In the genomic region with DNA sequence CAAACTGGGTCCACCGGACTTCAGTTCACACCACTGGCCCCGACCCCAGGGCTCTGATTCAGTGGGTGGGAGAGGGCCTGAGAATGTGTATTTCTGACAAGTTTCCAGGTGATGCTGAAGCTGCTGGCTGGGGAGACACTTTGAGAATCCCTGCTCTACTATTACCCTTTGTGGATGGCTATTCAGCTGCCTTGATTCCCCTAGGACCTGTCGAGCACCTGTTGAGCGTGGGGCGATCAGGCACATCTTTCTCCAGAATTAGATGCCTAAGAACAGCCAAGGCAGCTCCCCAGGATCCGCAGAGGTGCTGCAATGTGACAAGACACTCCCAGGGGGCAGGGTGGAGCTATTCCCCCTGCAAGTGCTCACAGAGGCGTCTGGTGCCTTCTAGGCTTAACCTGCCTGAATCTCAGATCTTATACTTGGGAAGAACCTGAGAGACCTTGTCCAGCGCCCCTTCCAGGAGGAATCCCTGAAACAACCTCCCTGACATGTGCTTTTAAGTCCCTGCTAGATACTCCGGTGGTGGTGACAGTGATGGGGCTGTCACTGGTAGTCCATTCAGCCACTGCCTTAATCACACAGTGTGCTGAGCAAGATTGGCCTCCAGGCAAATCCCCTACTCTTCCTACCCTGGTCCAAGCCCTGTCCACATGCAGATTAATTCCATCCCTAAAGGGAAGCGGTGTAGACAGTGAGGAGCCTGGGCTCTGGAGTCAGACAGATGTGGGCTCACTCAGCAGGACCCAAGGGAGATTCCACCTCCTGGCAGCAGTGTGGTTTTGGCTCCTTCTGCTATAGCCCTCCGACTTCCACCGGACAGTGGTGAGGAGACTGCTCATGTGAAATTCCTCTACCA, we compare ENCODE assay signal across 8 cellular contexts. TPM values are rescaled to one million over a fixed set of nuclear protein-coding genes. Genes with fewer than 3 reads are reported as not detected.
A peak's percentile ranks its signal among the peaks of the same experiment; 100 is the strongest.
DNase-seq lines count a peak whose midpoint lies in the region; ATAC-seq, FAIRE-seq and TF ChIP-seq lines count a peak whose summit lies in the region.

No MANE protein-coding gene starts in this region.

- 32% methylated on average over 10 of the region's 12 CpGs for WGBS in A549 (ENCODE audit: missing lambda C conversion rate)

- no peak for TF ChIP-seq EP300 in A549 (IDR thresholded peaks at IDR 0.05)

- H3K4me3 ChIP-seq in A549 (no peak overlapping the region), GM12864 (ENCODE audit: low read depth, low read length) (no peak overlapping the region), fibroblast of pulmonary artery (replicated peaks; ENCODE audit: low read depth, low read length) (no peak overlapping the region), ascending aorta (no peak overlapping the region)

- intact Hi-C loops in ascending aorta (cut with DNase I), result no loop called here

- H3K9me3 ChIP-seq in A549, result no peaks in the 10 kb centered on the region
- no peaks in the 10 kb centered on the region for H3K9me3 ChIP-seq in ascending aorta

- TF ChIP-seq RAD21 in A549 (conservative IDR thresholded peaks at IDR 0.05 in 1 of 2, IDR thresholded peaks at IDR 0.05 in 1 of 2), result peak; percentile 60 to 68

- CTCF ChIA-PET in A549 (lab: Yijun Ruan, JAX), result interaction anchor here (0.5 to 11.9 kb wide), 19 partner anchors 11 to 323 kb away, joined by 3 to 167 read pairs (median 4); no protein-coding TSS in a partner anchor

- peak; percentile 61 for TF ChIP-seq CTCF in A549 (IDR thresholded peaks at IDR 0.05)
- peak; percentile 49 for TF ChIP-seq CTCF in GM12864 (IDR thresholded peaks at IDR 0.05; ENCODE audit: low read depth, low read length, missing control alignments)
- TF ChIP-seq CTCF in fibroblast of pulmonary artery (IDR thresholded peaks at IDR 0.05; ENCODE audit: low read length, missing control alignments), result peak; percentile 29
- no peak for TF ChIP-seq CTCF in ascending aorta (IDR thresholded peaks at IDR 0.05)

- peak; percentile 81 to 92 for ATAC-seq in A549
- no peak for ATAC-seq in GM21381 (IDR thresholded peaks at IDR 0.05; ENCODE audit: unreplicated experiment)

- no peak overlapping the region for H3K4me2 ChIP-seq in A549

- TF ChIP-seq POLR2A in A549 (IDR thresholded peaks at IDR 0.05; ENCODE audit: low read length), result no peak

- H3K27ac ChIP-seq in A549 (no peak overlapping the region), ascending aorta (no peak overlapping the region)

- no peak for FAIRE-seq in A549 (lab: Jason Lieb, UNC)

- no peaks in the 10 kb centered on the region for H3K36me3 ChIP-seq in ascending aorta

- no peaks in the 10 kb centered on the region for H3K27me3 ChIP-seq in ascending aorta

- H3K4me1 ChIP-seq in A549 (no peaks in the 10 kb centered on the region), ascending aorta (no peaks in the 10 kb centered on the region)

- DNase-seq in A549 (ENCODE audit: low read depth in 1 of 2, low spot score in 1 of 2) (peak; percentile 69 to 83), GM12864 (ENCODE audit: low read depth) (no peak), NCI-H82 treated with DMSO at 0.1 percent for 48 hours (lab: John Stamatoyannopoulos, UW; ENCODE audit: unreplicated experiment) (peak; percentile 37), fibroblast of pulmonary artery (ENCODE audit: low read depth) (peak; percentile 11), retina (no peak), ascending aorta (ENCODE audit: low spot score in 2 of 2) (no peak), amniotic stem cell (lab: John Stamatoyannopoulos, UW) (no peak)

- POLR2A ChIA-PET in A549 (lab: Yijun Ruan, JAX), result no interaction called here

TF ChIP-seq in A549, 52 proteins besides CTCF, POLR2A, EP300 and RAD21:
- TF ChIP-seq HDAC2 (IDR thresholded peaks at IDR 0.05) (no peak), SMC3 (IDR thresholded peaks at IDR 0.05) (peak; percentile 67)

RNA-seq across cellular contexts. Expression of a gene that starts 43.4 kb away (rescaled TPM):
- 0.13 and 0.22 TPM in 2 replicates for polyA plus RNA-seq in A549 (2011; rRNA removed)
- polyA plus RNA-seq in A549 (2012; cell fraction: cytosol; rRNA removed), result 0.15 and 0.17 TPM in 2 replicates
- 0.24 and 0.34 TPM in 2 replicates for polyA plus RNA-seq in A549 (2012; cell fraction: nucleus; rRNA removed)
- 0.05 to 0.18 TPM (median 0.08 TPM) in 3 replicates for polyA plus RNA-seq in A549 (2017; fragmentation: RNase III; extraction: RNeasy Plus Mini Kit Qiagen cat#74134 plus additional on column Dnase treatment)
- 0.49 and 0.74 TPM in 2 replicates for polyA minus RNA-seq in A549 (2011; rRNA and poly(A)+ RNA removed)
- total RNA-seq in ascending aorta, result not detected

Comparison
In these comparisons a context has a peak if more than half of its experiments do, and no peak if none do; other contexts are left out.
1. DNase-seq: peak in A549 (2 of 2), NCI-H82 treated with DMSO at 0.1 percent for 48 hours (single experiment) and fibroblast of pulmonary artery (single experiment); none in GM12864 (single experiment), retina (single experiment), ascending aorta (0 of 2) and amniotic stem cell (single experiment).
2. CTCF ChIP-seq: peak in A549 (single experiment), GM12864 (single experiment) and fibroblast of pulmonary artery (single experiment); none in ascending aorta (0 of 3).